In genomic region chr11:80592546-80592945, GRCh38 we compare ENCODE assay signal across 38 cellular contexts.
"Had no signal": no experiment of that assay in that cellular context is flagged by ENCODE, and none has a peak within 500 bp of the region (broad histone marks: within the 10 kb centered on the region; RNA-seq: fewer than 3 reads in every experiment).

No MANE protein-coding gene starts in this region.

- H3K9me3 ChIP-seq: adrenal gland, body of pancreas had no signal

- H3K4me1 Mint-ChIP-seq: activated B cell treated with CpG ODN at 0.5 μM for 24 hours had no signal

- H3K36me3 Mint-ChIP-seq: activated CD4-positive, alpha-beta memory T cell treated with anti-CD3 and anti-CD28 coated beads for 36 hours had no signal

- DNase-seq: activated B cell treated with CpG ODN at 0.5 μM for 24 hours; activated CD4-positive, alpha-beta memory T cell treated with anti-CD3 and anti-CD28 coated beads for 36 hours; activated CD4-positive, alpha-beta T cell treated with anti-CD3 and anti-CD28 coated beads for 4 hours; activated CD4-positive, alpha-beta T cell treated with anti-CD3 and anti-CD28 coated beads, Interleukin-2, amount 50 U/mL, for 1 hour; activated CD4-positive, CD25-positive, alpha-beta regulatory T cell treated with anti-CD3 and anti-CD28 coated beads, Interleukin-2, amount 50 U/mL, for 72 hours; activated CD8-positive, alpha-beta memory T cell treated with anti-CD3 and anti-CD28 coated beads, Interleukin-2, amount 50 U/mL, for 4 hours; activated gamma-delta T cell treated with Interleukin-2 at 50 U/mL for 16 hours; activated naive CD4-positive, alpha-beta T cell treated with anti-CD3 and anti-CD28 coated beads for 36 hours; activated T-cell treated with anti-CD3 and anti-CD28 coated beads for 4 hours; activated T-cell treated with anti-CD3 and anti-CD28 coated beads, Interleukin-2, amount 50 U/mL, for 4 hours; adrenal gland; body of pancreas; caudate nucleus; MM.1S; MV-4-11; NCI-H1092 treated with DMSO at 0.1 percent for 48 hours; NCI-H1417; NCI-H146; NCI-H187; NCI-H2029 treated with DMSO at 0.1 percent for 48 hours; NCI-H2107; NCI-H2171; NCI-H510A; NCI-H748 treated with DMSO at 0.1 percent for 48 hours; NK-92 treated with Interleukin-12 subunit alpha and Interleukin-12 subunit beta, amount 100 ng/mL, for 24 hours; PC-3; SIG-M5; SW 1271; T-helper 1 cell; T-helper 2 cell; T-helper 9 cell had no signal

- H3K9ac ChIP-seq: KMS-11 had no signal

- ATAC-seq: activated naive CD4-positive, alpha-beta T cell treated with anti-CD3 and anti-CD28 coated beads, Interleukin-2, amount 50 U/mL, for 72 hours; activated T-cell treated with anti-CD3 and anti-CD28 coated beads, Interleukin-2, amount 50 U/mL, for 4 hours; body of pancreas; PC-3; Right ventricle myocardium inferior; SK-N-SH treated with all-trans-retinoic acid at 6 μM for 48 hours had no signal

- H3K27me3 Mint-ChIP-seq: activated B cell treated with CpG ODN at 0.5 μM for 24 hours; activated CD4-positive, alpha-beta memory T cell treated with anti-CD3 and anti-CD28 coated beads for 36 hours had no signal

- H3K36me3 ChIP-seq: adrenal gland had no signal

- H3K4me2 ChIP-seq: KMS-11 had no signal

- H3K27me3 ChIP-seq: adrenal gland, body of pancreas had no signal

- H3K4me1 ChIP-seq: adrenal gland had no signal

- H3K4me3 Mint-ChIP-seq: activated B cell treated with CpG ODN at 0.5 μM for 24 hours; activated CD4-positive, alpha-beta memory T cell treated with anti-CD3 and anti-CD28 coated beads for 36 hours; activated naive CD4-positive, alpha-beta T cell treated with anti-CD3 and anti-CD28 coated beads for 36 hours; activated T-cell treated with anti-CD3 and anti-CD28 coated beads, Interleukin-2, amount 50 U/mL, for 4 hours; activated T-helper 1 cell treated with anti-CD3 and anti-CD28 coated beads, Interleukin-12 subunit alpha, Interleukin-12 subunit beta, Interleukin-2, Interleukin-4 antibody, amounts not matched to agents 30 ng/mL and 10 ng/mL and 1 ng/mL, durations not matched to agents 14 hours and 24 hours and 36 hours had no signal

- H3K4me3 ChIP-seq: adrenal gland, body of pancreas had no signal

- H3K27ac ChIP-seq: adrenal gland, body of pancreas, KMS-11, RWPE1, VCaP had no signal

- H3K27ac Mint-ChIP-seq: activated B cell treated with CpG ODN at 0.5 μM for 24 hours; activated CD4-positive, alpha-beta memory T cell treated with anti-CD3 and anti-CD28 coated beads for 36 hours; activated naive CD4-positive, alpha-beta T cell treated with anti-CD3 and anti-CD28 coated beads for 36 hours; activated naive CD4-positive, alpha-beta T cell treated with anti-CD3 and anti-CD28 coated beads, Interleukin-2, amount 50 U/mL, for 72 hours; activated T-helper 1 cell treated with anti-CD3 and anti-CD28 coated beads, Interleukin-12 subunit alpha, Interleukin-12 subunit beta, Interleukin-2, Interleukin-4 antibody, amounts not matched to agents 30 ng/mL and 10 ng/mL and 1 ng/mL, durations not matched to agents 14 hours and 24 hours and 36 hours had no signal
